Comparison of ENCODE assay signal across 7 cellular contexts in genomic region chr2:138403431-138403927, GRCh38.
"Had no signal": no experiment of that assay in that cellular context is flagged by ENCODE, and none has a peak within 500 bp of the region (broad histone marks: within the 10 kb centered on the region; RNA-seq: fewer than 3 reads in every experiment).

No MANE protein-coding gene starts in this region.

- ATAC-seq: GM23338 had no signal

- H3K4me3 Mint-ChIP-seq: GM23338, H9 had no signal

- DNase-seq: H9, HCEC 1CT, IMR-90 had no signal

- H3K27ac Mint-ChIP-seq: GM23338, H9 had no signal

- FAIRE-seq: H1, H54, HTR-8/SVneo had no signal

- H3K9me3 Mint-ChIP-seq: GM23338 had no signal

- H3K4me1 Mint-ChIP-seq: GM23338 had no signal
